8 cellular contexts compared by ENCODE assay signal in genomic region chr9:22307013-22307711, GRCh38.
A peak's percentile ranks its signal among the peaks of the same experiment; 100 is the strongest.
DNase-seq lines count a peak whose midpoint lies in the region; ATAC-seq and TF ChIP-seq lines count a peak whose summit lies in the region.

No MANE protein-coding gene starts in this region.

- no peak overlapping the region for H3K4me3 ChIP-seq in fibroblast of the aortic adventitia (ENCODE audit: low read depth, low read length)

- DNase-seq in D341Med (ENCODE audit: low spot score) (peak; percentile 38), HuH-7 (ENCODE audit: low spot score) (peak; percentile 11), SHP77 (lab: John Stamatoyannopoulos, UW) (peak; percentile 46 to 51), fibroblast of the aortic adventitia (ENCODE audit: low read depth) (peak; percentile 79), pulmonary artery endothelial cell (ENCODE audit: low read depth, low spot score) (peak; percentile 8), cerebellar nuclear complex (lab: John Stamatoyannopoulos, UW) (no peak)
- no peak for DNase-seq in activated T-cell treated with anti-CD3 and anti-CD28 coated beads, Interleukin-2, amount 50 U/mL, for 48 hours

- TF ChIP-seq CTCF in fibroblast of the aortic adventitia (IDR thresholded peaks at IDR 0.05; ENCODE audit: insufficient read depth, low read length): peak; percentile 73

- ATAC-seq in HG03025 (IDR thresholded peaks at IDR 0.05; ENCODE audit: low FRiP score, unreplicated experiment): no peak

Comparison
In these comparisons a context has a peak if more than half of its experiments do, and no peak if none do; other contexts are left out.
1. DNase-seq: peak in D341Med (single experiment), HuH-7 (single experiment), SHP77 (2 of 2), fibroblast of the aortic adventitia (single experiment) and pulmonary artery endothelial cell (single experiment); none in activated T-cell treated with anti-CD3 and anti-CD28 coated beads, Interleukin-2, amount 50 U/mL, for 48 hours (0 of 2) and cerebellar nuclear complex (0 of 2).